ENCODE assay signal across 8 cellular contexts in the genomic region with DNA sequence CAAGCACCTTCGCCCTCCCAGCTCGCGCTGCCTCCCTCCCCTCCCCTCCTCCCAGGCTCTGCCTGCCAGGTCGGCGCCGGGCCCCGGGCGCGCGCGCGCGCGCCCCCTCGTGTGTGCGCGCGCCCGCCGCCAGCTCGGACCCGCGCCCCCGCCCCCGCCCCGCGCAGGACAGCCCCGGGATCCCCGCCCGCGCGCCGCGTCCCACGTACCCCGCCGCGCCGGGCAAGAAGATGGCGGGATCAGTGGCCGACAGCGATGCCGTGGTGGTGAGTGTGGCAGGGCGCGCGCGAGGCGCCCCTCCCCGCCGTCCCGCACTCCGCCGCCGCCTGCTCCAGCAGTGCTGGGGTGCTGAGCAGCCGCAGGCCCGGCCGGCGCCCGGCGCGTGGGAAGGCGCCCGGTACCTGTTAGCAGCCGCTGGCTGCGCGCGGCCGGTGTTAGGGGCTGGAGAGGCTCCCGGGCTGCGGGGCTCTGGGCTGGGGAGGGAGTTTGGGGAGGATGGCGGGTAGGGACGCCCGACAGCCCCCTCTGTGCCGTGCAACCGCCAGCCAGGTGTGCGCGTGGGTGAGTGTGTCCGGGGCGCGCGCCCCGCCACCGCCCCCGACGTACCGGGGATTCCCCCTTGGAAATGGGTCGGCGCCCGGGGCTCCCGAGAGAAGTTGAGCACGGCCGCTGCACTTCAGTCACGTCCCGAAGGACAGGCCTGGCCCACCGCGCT. TPM values are rescaled to one million over a fixed set of nuclear protein-coding genes. Genes with fewer than 3 reads are reported as not detected.
DNase-seq lines count a peak whose midpoint lies in the region; ATAC-seq and TF ChIP-seq lines count a peak whose summit lies in the region.

No MANE protein-coding gene starts in this region.

- peak overlapping the region; percentile 54 for H2AFZ ChIP-seq in OCI-LY3 (ENCODE audit: low read depth, low read length)

- CTCF ChIA-PET in A673 (lab: Charles Lee), result interaction anchor here (0.7 kb wide), 1 partner anchor 123 kb away, joined by 5 read pairs; no protein-coding TSS in a partner anchor

- H3K4me3 ChIP-seq in A673 (ENCODE audit: low read depth, low read length, poor library complexity, severe bottlenecking) (peak overlapping the region; percentile 76), OCI-LY3 (ENCODE audit: low read length) (peak overlapping the region; percentile 80), fibroblast of pulmonary artery (replicated peaks; ENCODE audit: low read depth, low read length) (peak overlapping the region; percentile 58)

- H3K9me3 Mint-ChIP-seq in natural killer cell treated with Interleukin-12 subunit alpha and Interleukin-12 subunit beta and Interleukin-15 and Interleukin-18, amount 100 ng/mL, for 72 hours, result no peaks in the 10 kb centered on the region

- peaks cover 14 to 28% of the 10 kb centered on the region in 2 donors for H3K27me3 Mint-ChIP-seq in natural killer cell treated with Interleukin-12 subunit alpha and Interleukin-12 subunit beta and Interleukin-15 and Interleukin-18, amount 100 ng/mL, for 72 hours

- ATAC-seq in GM18505 (IDR thresholded peaks at IDR 0.05; ENCODE audit: unreplicated experiment), result peak; percentile 72
- ATAC-seq in HG03025 (IDR thresholded peaks at IDR 0.05; ENCODE audit: low FRiP score, unreplicated experiment), result peak; percentile 55
- peak; percentile 74 to 80 for ATAC-seq in natural killer cell treated with Interleukin-12 subunit alpha and Interleukin-12 subunit beta and Interleukin-15 and Interleukin-18, amount 100 ng/mL, for 72 hours

- intact Hi-C loops in A673 (cut with micrococcal nuclease; ENCODE audit: unreplicated experiment), result no loop called here

- H3K27me3 ChIP-seq in A673 (replicated peaks; ENCODE audit: insufficient read depth, low read depth, low read length, poor library complexity), result no peaks in the 10 kb centered on the region
- H3K27me3 ChIP-seq in OCI-LY3 (ENCODE audit: low read depth, low read length), result no peaks in the 10 kb centered on the region

- no peaks in the 10 kb centered on the region for H3K36me3 Mint-ChIP-seq in natural killer cell treated with Interleukin-12 subunit alpha and Interleukin-12 subunit beta and Interleukin-15 and Interleukin-18, amount 100 ng/mL, for 72 hours

- H3K79me2 ChIP-seq in OCI-LY3 (ENCODE audit: low read length), result no peaks in the 10 kb centered on the region

- no peak overlapping the region for H3K27ac Mint-ChIP-seq in natural killer cell treated with Interleukin-12 subunit alpha and Interleukin-12 subunit beta and Interleukin-15 and Interleukin-18, amount 100 ng/mL, for 72 hours

- H3K36me3 ChIP-seq in A673 (ENCODE audit: insufficient read depth, low read length, poor library complexity, severe bottlenecking) (no peaks in the 10 kb centered on the region), OCI-LY3 (replicated peaks; ENCODE audit: low read depth, low read length) (peaks cover 9% of the 10 kb centered on the region)

- TF ChIP-seq CTCF in A673 (conservative IDR thresholded peaks at IDR 0.05; ENCODE audit: low read depth, low read length) (no peak), OCI-LY3 (IDR thresholded peaks at IDR 0.05; ENCODE audit: low read depth, low read length) (no peak), fibroblast of pulmonary artery (IDR thresholded peaks at IDR 0.05; ENCODE audit: low read length, missing control alignments) (no peak)

- DNase-seq in A673 (ENCODE audit: low spot score), result peak; percentile 65
- DNase-seq in activated effector memory CD4-positive, alpha-beta T cell treated with Interleukin-2 at 50 U/mL for 16 hours, result peak; percentile 28
- peak; percentile 48 for DNase-seq in fibroblast of pulmonary artery (ENCODE audit: low read depth)
- DNase-seq in natural killer cell treated with Interleukin-12 subunit alpha and Interleukin-12 subunit beta and Interleukin-15 and Interleukin-18, amount 100 ng/mL, for 72 hours (ENCODE audit: low spot score), result no peak
- DNase-seq in superior temporal gyrus (ENCODE audit: extremely low spot score), result peak; percentile 53

- POLR2A ChIA-PET in A673 (lab: Charles Lee; ENCODE audit: low non-redundant PET), result interaction anchor here (0.6 kb wide), 1 partner anchor 1621 kb away, joined by 7 read pairs; no protein-coding TSS in a partner anchor

- peaks cover 0 to 6% of the 10 kb centered on the region in 2 donors for H3K4me1 Mint-ChIP-seq in natural killer cell treated with Interleukin-12 subunit alpha and Interleukin-12 subunit beta and Interleukin-15 and Interleukin-18, amount 100 ng/mL, for 72 hours (ENCODE audit: low read depth in 2 of 2)

- peak overlapping the region; percentile 53 for H3K4me3 Mint-ChIP-seq in natural killer cell treated with Interleukin-12 subunit alpha and Interleukin-12 subunit beta and Interleukin-15 and Interleukin-18, amount 100 ng/mL, for 72 hours

- peak overlapping the region; percentile 94 for H3K4me2 ChIP-seq in OCI-LY3 (ENCODE audit: low read length)

- no peaks in the 10 kb centered on the region for H3K9me3 ChIP-seq in A673 (ENCODE audit: low read depth, low read length, poor library complexity, severe bottlenecking)
- H3K9me3 ChIP-seq in OCI-LY3 (ENCODE audit: insufficient read depth, low read length), result no peaks in the 10 kb centered on the region

- H3K4me1 ChIP-seq in A673 (ENCODE audit: insufficient read depth, low read length, poor library complexity, severe bottlenecking) (peaks cover 12% of the 10 kb centered on the region), OCI-LY3 (ENCODE audit: low read length) (peaks cover 18% of the 10 kb centered on the region)

- TF ChIP-seq POLR2A in GM18505 (IDR thresholded peaks at IDR 0.05; ENCODE audit: borderline replicate concordance, extremely low read depth, insufficient read depth, insufficient read length), result peak; percentile 50

- H4K20me1 ChIP-seq in OCI-LY3 (ENCODE audit: insufficient read depth, low read length), result no peaks in the 10 kb centered on the region

- peak overlapping the region; percentile 67 for H3K27ac ChIP-seq in A673 (ENCODE audit: low read depth, low read length, poor library complexity, severe bottlenecking)
- H3K27ac ChIP-seq in OCI-LY3 (ENCODE audit: low read length), result peak overlapping the region; percentile 29; the same call in 1 of the 2 replicates

- peak overlapping the region; percentile 70 for H3K9ac ChIP-seq in OCI-LY3 (ENCODE audit: low read length)

- BruUV-seq in A673 (replicated peaks; lab: Mats Ljungman, UMichigan), result no TSS peak

RNA-seq across cellular contexts. Expression of a gene that starts 0.5 kb away (rescaled TPM):
- 5.9 and 7.4 TPM in 2 replicates for total RNA-seq in A673 (2021)
- under 1 TPM; 0.31 to 0.50 TPM for total RNA-seq in natural killer cell treated with Interleukin-12 subunit alpha and Interleukin-12 subunit beta and Interleukin-15 and Interleukin-18, amount 100 ng/mL, for 72 hours
